ENCODE assay signal across 8 cellular contexts in the genomic region with DNA sequence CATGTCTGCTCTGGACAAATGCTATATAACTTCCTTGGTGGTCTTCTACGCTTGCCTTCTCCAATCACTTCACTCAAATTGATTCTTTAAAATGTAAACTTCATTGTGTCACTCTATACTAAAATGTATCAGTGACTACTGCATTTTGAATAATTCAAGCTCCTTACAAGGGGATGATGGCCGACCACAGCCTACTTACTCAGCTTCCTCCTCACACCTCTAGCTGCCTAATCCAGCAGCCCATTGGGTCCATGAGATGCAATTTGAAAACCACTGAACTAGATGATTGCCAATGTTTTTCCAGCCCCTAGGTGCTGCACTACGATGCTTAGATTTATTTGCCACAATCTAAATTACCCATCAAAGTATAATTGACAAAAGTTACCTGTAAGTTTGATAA.
"Had no signal": no experiment of that assay in that cellular context is flagged by ENCODE, and none has a peak within 500 bp of the region (broad histone marks: within the 10 kb centered on the region; RNA-seq: fewer than 3 reads in every experiment).

No MANE protein-coding gene starts in this region.

- H3K9me3 Mint-ChIP-seq: HFFc6 had no signal

- H3K4me3 Mint-ChIP-seq: HFFc6, IgD-negative memory B cell had no signal

- H3K36me3 Mint-ChIP-seq: IgD-negative memory B cell had no signal

- H3K27ac Mint-ChIP-seq: HFFc6, IgD-negative memory B cell had no signal

- ATAC-seq: HCT116, HepG2 had no signal

- DNase-seq: GM23248, GOT3, H7, HFFc6, KBM-7 had no signal
